Comparison of ENCODE assay signal across 8 cellular contexts in genomic region chr6:31079656-31080261, GRCh38. TPM values are rescaled to one million over a fixed set of nuclear protein-coding genes. Genes with fewer than 3 reads are reported as not detected.
DNase-seq lines count a peak whose midpoint lies in the region; ATAC-seq and TF ChIP-seq lines count a peak whose summit lies in the region.

No MANE protein-coding gene starts in this region.

- ATAC-seq in gastrocnemius medialis (peak; percentile 65 to 75), GM19452 (IDR thresholded peaks at IDR 0.05; ENCODE audit: unreplicated experiment) (no peak), GM18873 (IDR thresholded peaks at IDR 0.05; ENCODE audit: low FRiP score, unreplicated experiment) (no peak)

- intact Hi-C loops in ascending aorta (cut with DNase I) (no loop called here), gastrocnemius medialis (cut with DNase I; ENCODE audit: low total_unique reads) (loop anchor here (2.0 kb wide), 1 partner anchor 251 kb away; no protein-coding TSS in a partner anchor)

- no peaks in the 10 kb centered on the region for H3K36me3 ChIP-seq in ascending aorta
- no peaks in the 10 kb centered on the region for H3K36me3 ChIP-seq in gastrocnemius medialis

- H3K4me1 ChIP-seq in ascending aorta = peaks cover 0 to 3% of the 10 kb centered on the region in 2 donors
- peaks cover 3 to 7% of the 10 kb centered on the region in 2 donors for H3K4me1 ChIP-seq in gastrocnemius medialis

- in situ Hi-C loops in G401 (cut with HindIII; ENCODE audit: low sequenced_read_pairs) (no loop called here), gastrocnemius medialis (cut with MboI; ENCODE audit: low sequenced_read_pairs in 4 of 4) (loop anchor here (5.0 to 25.0 kb wide), 6 partner anchors 162 to 542 kb away; partner anchors contain the start of genes DHX16 (in 1 of the 4) and VARS2 (in 1 of the 4))

- TF ChIP-seq CTCF in ascending aorta (IDR thresholded peaks at IDR 0.05) = peak; percentile 48 to 90 (median 81)
- TF ChIP-seq CTCF in gastrocnemius medialis (IDR thresholded peaks at IDR 0.05 in 4 of 5, conservative IDR thresholded peaks at IDR 0.05 in 1 of 5) = peak; percentile 55 to 86 (median 66)

- H3K27me3 ChIP-seq in ascending aorta (no peaks in the 10 kb centered on the region), gastrocnemius medialis (no peaks in the 10 kb centered on the region)

- no peak overlapping the region for H3K27ac ChIP-seq in ascending aorta
- H3K27ac ChIP-seq in gastrocnemius medialis = no peak overlapping the region

- H3K9me3 ChIP-seq in ascending aorta (no peaks in the 10 kb centered on the region), gastrocnemius medialis (no peaks in the 10 kb centered on the region)

- no peak for TF ChIP-seq POLR2A in gastrocnemius medialis (IDR thresholded peaks at IDR 0.05)

- peak; percentile 83 for DNase-seq in G401 (ENCODE audit: low spot score)
- peak; percentile 52 for DNase-seq in NCI-H146 (lab: John Stamatoyannopoulos, UW)
- DNase-seq in T1000 (lab: John Stamatoyannopoulos, UW) = peak; percentile 60
- DNase-seq in ascending aorta (ENCODE audit: low spot score in 2 of 2) = peak in 1 of 2 donors; percentile 78
- DNase-seq in hepatic stellate cell (ENCODE audit: low spot score) = peak; percentile 44
- peak; percentile 44 for DNase-seq in gastrocnemius medialis

- H3K4me3 ChIP-seq in ascending aorta = peak overlapping the region in 1 of 2 donors; percentile 56
- H3K4me3 ChIP-seq in gastrocnemius medialis = peak overlapping the region in 1 of 4 donors; percentile 14

RNA-seq across cellular contexts. Expression of gene C6orf15, which starts 32.6 kb away (rescaled TPM):
- not detected in 2 replicates for total RNA-seq in G401 (2014; rRNA removed; shearing (Covaris generic))
- not detected for total RNA-seq in ascending aorta
- not detected for total RNA-seq in gastrocnemius medialis

RNA-seq across cellular contexts. Expression of gene PSORS1C1, which starts 34.8 kb away (rescaled TPM):
- total RNA-seq in G401 (2014; rRNA removed; shearing (Covaris generic)) = not detected in 2 replicates
- not detected for total RNA-seq in ascending aorta
- not detected for total RNA-seq in gastrocnemius medialis

RNA-seq across cellular contexts. Expression of gene CDSN, which starts 40.5 kb away (rescaled TPM):
- not detected in 2 replicates for total RNA-seq in G401 (2014; rRNA removed; shearing (Covaris generic))
- total RNA-seq in ascending aorta = not detected
- not detected for total RNA-seq in gastrocnemius medialis

RNA-seq across cellular contexts. Expression of gene PSORS1C2, which starts 59.1 kb away (rescaled TPM):
- not detected in 2 replicates for total RNA-seq in G401 (2014; rRNA removed; shearing (Covaris generic))
- total RNA-seq in ascending aorta = 5.2 TPM
- not detected for total RNA-seq in gastrocnemius medialis

Comparison
In these comparisons a context has a peak if more than half of its experiments do, and no peak if none do; other contexts are left out.
1. ATAC-seq: peak in gastrocnemius medialis (2 of 2); none in GM19452 (single experiment) and GM18873 (single experiment).